ENCODE assay signal across 22 cellular contexts in genomic region chr10:6023661-6024333, GRCh38. TPM values are rescaled to one million over a fixed set of nuclear protein-coding genes. Genes with fewer than 3 reads are reported as not detected.
DNase-seq lines count a peak whose midpoint lies in the region; ATAC-seq, FAIRE-seq and TF ChIP-seq lines count a peak whose summit lies in the region.
"Had no signal": no experiment of that assay in that cellular context is flagged by ENCODE, and none has a peak within 500 bp of the region (broad histone marks: within the 10 kb centered on the region; RNA-seq: fewer than 3 reads in every experiment).

No MANE protein-coding gene starts in this region.

- no peak for FAIRE-seq in pancreas (lab: Jason Lieb, UNC)

- H3K36me3 Mint-ChIP-seq in CD4-positive, CD25-positive, alpha-beta regulatory T cell: peaks cover 73% of the 10 kb centered on the region
- H3K36me3 Mint-ChIP-seq in activated naive CD4-positive, alpha-beta T cell treated with anti-CD3 and anti-CD28 coated beads, Interleukin-2, amount 10 ng/mL, durations not matched to agents 7 days and 5 days: peaks cover 83% of the 10 kb centered on the region
- H3K36me3 Mint-ChIP-seq: natural killer cell had no signal

- H3K27ac ChIP-seq in CD4-positive, CD25-positive, alpha-beta regulatory T cell (ENCODE audit: insufficient read depth, low read length, poor library complexity, severe bottlenecking): peak overlapping the region; percentile 28
- no peak overlapping the region for H3K27ac ChIP-seq in pancreas
- H3K27ac ChIP-seq: RWPE1 had no signal

- H3K9me3 Mint-ChIP-seq in CD4-positive, CD25-positive, alpha-beta regulatory T cell: no peaks in the 10 kb centered on the region
- H3K9me3 Mint-ChIP-seq in activated naive CD4-positive, alpha-beta T cell treated with anti-CD3 and anti-CD28 coated beads, Interleukin-2, amount 10 ng/mL, durations not matched to agents 7 days and 5 days: no peaks in the 10 kb centered on the region
- H3K9me3 Mint-ChIP-seq: natural killer cell had no signal

- peaks cover 90% of the 10 kb centered on the region for H3K36me3 ChIP-seq in CD4-positive, CD25-positive, alpha-beta regulatory T cell (ENCODE audit: control insufficient read depth, insufficient read depth, low read length)
- no peaks in the 10 kb centered on the region for H3K36me3 ChIP-seq in pancreas
- H3K36me3 ChIP-seq: gastroesophageal sphincter had no signal

- peaks cover 30% of the 10 kb centered on the region for H3K4me1 ChIP-seq in CD4-positive, CD25-positive, alpha-beta regulatory T cell (ENCODE audit: control insufficient read depth, insufficient read depth, low read length, poor library complexity, severe bottlenecking)
- no peaks in the 10 kb centered on the region for H3K4me1 ChIP-seq in pancreas
- H3K4me1 ChIP-seq: gastroesophageal sphincter had no signal

- no peak for ATAC-seq in CD4-positive, CD25-positive, alpha-beta regulatory T cell (ENCODE audit: low read depth in 2 of 2)
- ATAC-seq in left ventricle myocardium superior (no peak), pancreas (no peak)
- ATAC-seq: gastroesophageal sphincter, natural killer cell had no signal

- H3K4me3 ChIP-seq in CD4-positive, CD25-positive, alpha-beta regulatory T cell (ENCODE audit: low read depth, low read length): no peak overlapping the region
- H3K4me3 ChIP-seq in pancreas: no peak overlapping the region
- H3K4me3 ChIP-seq: gastroesophageal sphincter, smooth muscle cell had no signal

- no peaks in the 10 kb centered on the region for H3K9me3 ChIP-seq in CD4-positive, CD25-positive, alpha-beta regulatory T cell (ENCODE audit: control insufficient read depth in 2 of 2, low read length in 2 of 2)
- H3K9me3 ChIP-seq in pancreas: no peaks in the 10 kb centered on the region
- H3K9me3 ChIP-seq: gastroesophageal sphincter had no signal

- CTCF ChIA-PET in activated naive CD4-positive, alpha-beta T cell treated with anti-CD3 and anti-CD28 coated beads, Interleukin-2, amount 10 ng/mL, durations not matched to agents 7 days and 5 days (lab: Charles Lee): interaction anchor here (0.8 to 1.0 kb wide), 2 partner anchors 20 to 62 kb away, joined by 3 read pairs; no protein-coding TSS in a partner anchor

- H3K27me3 Mint-ChIP-seq in CD4-positive, CD25-positive, alpha-beta regulatory T cell: no peaks in the 10 kb centered on the region
- H3K27me3 Mint-ChIP-seq in activated naive CD4-positive, alpha-beta T cell treated with anti-CD3 and anti-CD28 coated beads, Interleukin-2, amount 10 ng/mL, durations not matched to agents 7 days and 5 days: no peaks in the 10 kb centered on the region
- H3K27me3 Mint-ChIP-seq: activated naive CD8-positive, alpha-beta T cell treated with anti-CD3 and anti-CD28 coated beads, Interleukin-2, amount 10 ng/mL, durations not matched to agents 7 days and 5 days had no signal

- no peak overlapping the region for H3K4me3 Mint-ChIP-seq in CD4-positive, CD25-positive, alpha-beta regulatory T cell
- H3K4me3 Mint-ChIP-seq in activated naive CD4-positive, alpha-beta T cell treated with anti-CD3 and anti-CD28 coated beads, Interleukin-2, amount 10 ng/mL, durations not matched to agents 7 days and 5 days: no peak overlapping the region
- H3K4me3 Mint-ChIP-seq: activated naive CD8-positive, alpha-beta T cell treated with anti-CD3 and anti-CD28 coated beads, Interleukin-2, amount 10 ng/mL, durations not matched to agents 7 days and 5 days; natural killer cell had no signal

- no peak for TF ChIP-seq CTCF in pancreas (IDR thresholded peaks at IDR 0.05)

- WGBS in pancreas, 2 donors: 69 to 74% methylated on average over 12 of the region's 12 CpGs

- intact Hi-C loops in left ventricle myocardium superior (cut with micrococcal nuclease): no loop called here
- intact Hi-C loops in pancreas (cut with DNase I): no loop called here

- H3K27me3 ChIP-seq in CD4-positive, CD25-positive, alpha-beta regulatory T cell (ENCODE audit: control insufficient read depth, insufficient read depth, low read length): no peaks in the 10 kb centered on the region
- H3K27me3 ChIP-seq in pancreas: no peaks in the 10 kb centered on the region

- peaks cover 11 to 74% (median 41%) of the 10 kb centered on the region in 4 donors for H3K4me1 Mint-ChIP-seq in CD4-positive, CD25-positive, alpha-beta regulatory T cell
- H3K4me1 Mint-ChIP-seq in activated naive CD4-positive, alpha-beta T cell treated with anti-CD3 and anti-CD28 coated beads, Interleukin-2, amount 10 ng/mL, durations not matched to agents 7 days and 5 days: peaks cover 48% of the 10 kb centered on the region
- H3K4me1 Mint-ChIP-seq: natural killer cell had no signal

- peak overlapping the region in 1 of 3 donors; percentile 91 for H3K27ac Mint-ChIP-seq in CD4-positive, CD25-positive, alpha-beta regulatory T cell
- peak overlapping the region; percentile 60 for H3K27ac Mint-ChIP-seq in activated naive CD4-positive, alpha-beta T cell treated with anti-CD3 and anti-CD28 coated beads, Interleukin-2, amount 10 ng/mL, durations not matched to agents 7 days and 5 days
- H3K27ac Mint-ChIP-seq: activated naive CD8-positive, alpha-beta T cell treated with anti-CD3 and anti-CD28 coated beads, Interleukin-2, amount 10 ng/mL, durations not matched to agents 7 days and 5 days; natural killer cell; progenitor cell of endocrine pancreas had no signal

- DNase-seq in AG08395 (ENCODE audit: low spot score) (peak; percentile 68), mucosa of gallbladder (ENCODE audit: low spot score) (peak; percentile 9), left ventricle myocardium superior (no peak), pancreas (no peak)
- DNase-seq in CD4-positive, CD25-positive, alpha-beta regulatory T cell: no peak
- DNase-seq in activated naive CD4-positive, alpha-beta T cell treated with anti-CD3 and anti-CD28 coated beads, Interleukin-2, amount 10 ng/mL, durations not matched to agents 7 days and 5 days: no peak
- DNase-seq in activated effector memory CD4-positive, alpha-beta T cell treated with anti-CD3 and anti-CD28 coated beads, Interleukin-2, amount 50 U/mL, for 16 hours: no peak
- DNase-seq: activated naive CD8-positive, alpha-beta T cell treated with anti-CD3 and anti-CD28 coated beads, Interleukin-2, amount 10 ng/mL, durations not matched to agents 7 days and 5 days; COR-L47; KG1; kidney glomerular epithelial cell; natural killer cell; NCI-H2081; substantia nigra; T1000 had no signal

RNA-seq across cellular contexts. Expression of gene IL2RA, which starts 38.4 kb away (rescaled TPM):
- total RNA-seq in CD4-positive, CD25-positive, alpha-beta regulatory T cell: 220 TPM
- polyA plus RNA-seq in CD4-positive, CD25-positive, alpha-beta regulatory T cell: 100 to 1,000 TPM; 159 to 261 (median 179) TPM
- total RNA-seq in mucosa of gallbladder (1.4 TPM), left ventricle myocardium superior (1.5 TPM), pancreas (1 to 10 TPM in 1 of 6 donors, under 1 TPM in 4, not detected in 1; 0.12 to 1.1 (median 0.31) TPM)
- polyA plus RNA-seq in pancreas: under 1 TPM in 1 of 2 donors, not detected in 1; 0.11 TPM
- total RNA-seq: H4, HT-29, NCI-H460, progenitor cell of endocrine pancreas, smooth muscle cell had no signal
- polyA plus RNA-seq: smooth muscle cell had no signal

RNA-seq across cellular contexts. Expression of gene IL15RA, which starts 46.5 kb away (rescaled TPM):
- 17.7 TPM for total RNA-seq in CD4-positive, CD25-positive, alpha-beta regulatory T cell
- polyA plus RNA-seq in CD4-positive, CD25-positive, alpha-beta regulatory T cell: 10 to 100 TPM in 1 of 4 donors, 1 to 10 TPM in 3; 9.1 to 13.4 (median 9.5) TPM
- total RNA-seq in mucosa of gallbladder (25.6 TPM), left ventricle myocardium superior (7.0 TPM), pancreas (10 to 100 TPM in 3 of 6 donors, 1 to 10 TPM in 3; 6.9 to 14.3 (median 11.0) TPM)
- 10 to 100 TPM in 1 of 2 donors, 1 to 10 TPM in 1; 10.0 to 12.2 TPM for polyA plus RNA-seq in pancreas

Comparison
In these comparisons a context has a peak if more than half of its experiments do, and no peak if none do; other contexts are left out.
1. DNase-seq: peak in AG08395 (single experiment) and mucosa of gallbladder (single experiment); none in CD4-positive, CD25-positive, alpha-beta regulatory T cell (0 of 3), activated naive CD4-positive, alpha-beta T cell treated with anti-CD3 and anti-CD28 coated beads, Interleukin-2, amount 10 ng/mL, durations not matched to agents 7 days and 5 days (single experiment), left ventricle myocardium superior (single experiment), activated effector memory CD4-positive, alpha-beta T cell treated with anti-CD3 and anti-CD28 coated beads, Interleukin-2, amount 50 U/mL, for 16 hours (single experiment) and pancreas (0 of 6).
2. RNA of gene IL2RA, which starts 38.4 kb away (total RNA-seq): 220 TPM in CD4-positive, CD25-positive, alpha-beta regulatory T cell (single experiment); 1.5 TPM in left ventricle myocardium superior (single experiment), 1.4 TPM in mucosa of gallbladder (single experiment) and 0.12 to 1.1 TPM in pancreas; every median in the first group is over 10 times any median in the second.